In genomic region chr10:133379152-133379800, GRCh38 we compare ENCODE assay signal across 8 cellular contexts. TPM values are rescaled to one million over a fixed set of nuclear protein-coding genes. Genes with fewer than 3 reads are reported as not detected.
DNase-seq lines count a peak whose midpoint lies in the region; ATAC-seq and TF ChIP-seq lines count a peak whose summit lies in the region.

Gene PAOX, plus strand, starts transcription at chr10:133379262. Its CDS starts 55 bp downstream, at chr10:133379317.

- peak; percentile 55 to 65 for ATAC-seq in naive thymus-derived CD8-positive, alpha-beta T cell

- H3K4me3 ChIP-seq in HAP-1, result peak within 1 kb of the TSS; percentile 49
- peak within 1 kb of the TSS; percentile 63 for H3K4me3 ChIP-seq in fibroblast of mammary gland (ENCODE audit: control insufficient read depth, low read depth, low read length)

- H3K4me1 Mint-ChIP-seq in naive thymus-derived CD8-positive, alpha-beta T cell, result peaks cover 0 to 34% (median 9%) of the 10 kb centered on the region in 4 donors
- peaks cover 5% of the 10 kb centered on the region for H3K4me1 Mint-ChIP-seq in type B pancreatic cell (ENCODE audit: unreplicated experiment)

- H3K27ac Mint-ChIP-seq in naive thymus-derived CD8-positive, alpha-beta T cell, result peak within 1 kb of the TSS in 7 of 10 donors; percentile 31 to 90 (median 73)
- H3K27ac Mint-ChIP-seq in type B pancreatic cell, result peak within 1 kb of the TSS; percentile 50

- peak within 1 kb of the TSS; percentile 71 to 92 (median 85) for H3K4me3 Mint-ChIP-seq in naive thymus-derived CD8-positive, alpha-beta T cell
- peak within 1 kb of the TSS; percentile 85 for H3K4me3 Mint-ChIP-seq in type B pancreatic cell

- TF ChIP-seq CTCF in GM13977 (IDR thresholded peaks at IDR 0.05; ENCODE audit: extremely low read depth, insufficient read depth, missing control alignments) (no peak), fibroblast of mammary gland (conservative IDR thresholded peaks at IDR 0.05; ENCODE audit: control insufficient read depth, insufficient read depth, low read depth, low read length) (no peak), type B pancreatic cell (conservative IDR thresholded peaks at IDR 0.05) (no peak)

- DNase-seq in GM13977 (ENCODE audit: low spot score) (peak; percentile 91), HAP-1 (ENCODE audit: low spot score in 2 of 2) (peak in 1 of 2 experiments; percentile 75), NCI-H2227 treated with DMSO at 0.1 percent for 48 hours (lab: John Stamatoyannopoulos, UW) (peak; percentile 6), activated T-helper 1 cell treated with Interleukin-2 at 50 U/mL for 16 hours (ENCODE audit: low read depth) (peak; percentile 47), fibroblast of mammary gland (ENCODE audit: low read depth) (peak; percentile 48), type B pancreatic cell (ENCODE audit: extremely low spot score, unreplicated experiment) (no peak), DMS114 treated with DMSO at 0.1 percent for 48 hours (lab: John Stamatoyannopoulos, UW; ENCODE audit: unreplicated experiment) (no peak)
- peak in 9 of 10 donors; percentile 33 to 74 (median 54) for DNase-seq in naive thymus-derived CD8-positive, alpha-beta T cell

- peaks cover 0 to 7% (median 2%) of the 10 kb centered on the region in 3 donors for H3K36me3 Mint-ChIP-seq in naive thymus-derived CD8-positive, alpha-beta T cell
- H3K36me3 Mint-ChIP-seq in type B pancreatic cell, result no peaks in the 10 kb centered on the region

- H3K4me1 ChIP-seq in HAP-1, result peaks cover 25% of the 10 kb centered on the region

- no peaks in the 10 kb centered on the region for H3K27me3 ChIP-seq in HAP-1 (ENCODE audit: low read depth)

- in situ Hi-C loops in GM13977 (cut with MboI; ENCODE audit: low pct_unique_long_range_greater_than_20kb, low sequenced_read_pairs, unreplicated experiment) (no loop called here), HAP-1 (cut with MboI; ENCODE audit: low sequenced_read_pairs) (no loop called here)

- no peaks in the 10 kb centered on the region for H3K9me3 ChIP-seq in HAP-1

- no peaks in the 10 kb centered on the region for H3K9me3 Mint-ChIP-seq in naive thymus-derived CD8-positive, alpha-beta T cell
- H3K9me3 Mint-ChIP-seq in type B pancreatic cell, result no peaks in the 10 kb centered on the region

- H3K27me3 Mint-ChIP-seq in naive thymus-derived CD8-positive, alpha-beta T cell, result no peaks in the 10 kb centered on the region
- no peaks in the 10 kb centered on the region for H3K27me3 Mint-ChIP-seq in type B pancreatic cell

- POLR2A ChIA-PET in naive thymus-derived CD8-positive, alpha-beta T cell (lab: Charles Lee), result interaction anchor here (1.1 to 6.4 kb wide), 4 partner anchors 10 to 43 kb away, joined by 3 to 58 read pairs (median 7); partner anchors contain the start of genes CALY and FUOM

- no peaks in the 10 kb centered on the region for H3K36me3 ChIP-seq in HAP-1 (replicated peaks)

RNA-seq across cellular contexts. Expression of gene PAOX, which starts in this region (rescaled TPM):
- total RNA-seq in naive thymus-derived CD8-positive, alpha-beta T cell, result 10 to 100 TPM; 11.3 to 11.9 TPM
- polyA plus RNA-seq in naive thymus-derived CD8-positive, alpha-beta T cell, result 10 to 100 TPM; 10.9 to 15.6 (median 11.9) TPM
- total RNA-seq in type B pancreatic cell (ENCODE audit: low replicate concordance), result 6.9 and 8.2 TPM in 2 replicates

Comparison
In these comparisons a context has a peak if more than half of its experiments do, and no peak if none do; other contexts are left out.
1. DNase-seq: peak in GM13977 (single experiment), NCI-H2227 treated with DMSO at 0.1 percent for 48 hours (single experiment), activated T-helper 1 cell treated with Interleukin-2 at 50 U/mL for 16 hours (single experiment), fibroblast of mammary gland (single experiment) and naive thymus-derived CD8-positive, alpha-beta T cell (9 of 10); none in type B pancreatic cell (single experiment) and DMS114 treated with DMSO at 0.1 percent for 48 hours (single experiment).